Comparison of ENCODE assay signal across 8 cellular contexts in genomic region chr2:213148572-213149331, GRCh38. TPM values are rescaled to one million over a fixed set of nuclear protein-coding genes. Genes with fewer than 3 reads are reported as not detected.
DNase-seq lines count a peak whose midpoint lies in the region; ATAC-seq and TF ChIP-seq lines count a peak whose summit lies in the region.

No MANE protein-coding gene starts in this region.

- no peak overlapping the region for H2AK5ac ChIP-seq in mesenchymal stem cell (ENCODE audit: low read length, severe bottlenecking)

- H3K23ac ChIP-seq in mesenchymal stem cell (ENCODE audit: low read length in 2 of 2), result no peak overlapping the region

- no peak overlapping the region for H2BK12ac ChIP-seq in mesenchymal stem cell (ENCODE audit: low read length in 2 of 2)

- no peak overlapping the region for H2BK15ac ChIP-seq in mesenchymal stem cell (ENCODE audit: low read depth, poor library complexity, severe bottlenecking)

- DNase-seq in A673 (ENCODE audit: low spot score) (peak; percentile 30), mesenchymal stem cell (no peak), G401 (ENCODE audit: low spot score) (no peak), left lobe of liver (ENCODE audit: low spot score) (no peak), NCI-H2196 (lab: John Stamatoyannopoulos, UW; ENCODE audit: unreplicated experiment) (no peak)
- no peak for DNase-seq in activated naive CD8-positive, alpha-beta T cell treated with anti-CD3 and anti-CD28 coated beads, Interleukin-2, amount 10 ng/mL, durations not matched to agents 7 days and 5 days
- no peak for DNase-seq in stimulated activated CD4-positive, alpha-beta T cell treated with anti-CD3 and anti-CD28 coated beads, Interleukin-4, amount 100 ng/mL, for 24 hours

- H3K27me3 ChIP-seq in A673 (replicated peaks; ENCODE audit: insufficient read depth, low read depth, low read length, poor library complexity) (no peaks in the 10 kb centered on the region), mesenchymal stem cell (ENCODE audit: control insufficient read depth in 1 of 2, insufficient read depth in 1 of 2, low read length in 2 of 2) (no peaks in the 10 kb centered on the region)

- no peak overlapping the region for H2BK5ac ChIP-seq in mesenchymal stem cell (ENCODE audit: low read depth, low read length, poor library complexity, severe bottlenecking)

- H4K91ac ChIP-seq in mesenchymal stem cell (ENCODE audit: low read length), result no peak overlapping the region

- peaks cover 43% of the 10 kb centered on the region for H3K4me1 Mint-ChIP-seq in activated naive CD8-positive, alpha-beta T cell treated with anti-CD3 and anti-CD28 coated beads, Interleukin-2, amount 10 ng/mL, durations not matched to agents 7 days and 5 days

- POLR2A ChIA-PET in A673 (lab: Charles Lee; ENCODE audit: low non-redundant PET), result no interaction called here
- POLR2A ChIA-PET in activated naive CD8-positive, alpha-beta T cell treated with anti-CD3 and anti-CD28 coated beads, Interleukin-2, amount 10 ng/mL, durations not matched to agents 7 days and 5 days (lab: Charles Lee), result interaction anchor here (0.8 to 2.2 kb wide), 4 partner anchors 13 to 418 kb away, joined by 3 to 6 read pairs (median 4); no protein-coding TSS in a partner anchor

- H3K14ac ChIP-seq in mesenchymal stem cell (ENCODE audit: low read length in 2 of 2), result no peak overlapping the region

- H3K4me3 ChIP-seq in A673 (ENCODE audit: low read depth, low read length, poor library complexity, severe bottlenecking) (peak overlapping the region; percentile 75), mesenchymal stem cell (ENCODE audit: insufficient read depth in 1 of 2, low read depth in 1 of 2, low read length in 2 of 2) (peak overlapping the region in 1 of 2 experiments; percentile 89)

- in situ Hi-C loops in G401 (cut with HindIII; ENCODE audit: low sequenced_read_pairs), result no loop called here

- H3K4me1 ChIP-seq in A673 (ENCODE audit: insufficient read depth, low read length, poor library complexity, severe bottlenecking), result peaks cover 23% of the 10 kb centered on the region
- no peaks in the 10 kb centered on the region for H3K4me1 ChIP-seq in mesenchymal stem cell (ENCODE audit: control insufficient read depth, insufficient read depth, low read depth, low read length)

- H3K4me2 ChIP-seq in mesenchymal stem cell (ENCODE audit: low read length, poor library complexity, severe bottlenecking), result no peak overlapping the region

- no peaks in the 10 kb centered on the region for H3K9me3 ChIP-seq in A673 (ENCODE audit: low read depth, low read length, poor library complexity, severe bottlenecking)
- no peaks in the 10 kb centered on the region for H3K9me3 ChIP-seq in mesenchymal stem cell (ENCODE audit: control insufficient read depth, low read length)

- CTCF ChIA-PET in A673 (lab: Charles Lee), result no interaction called here

- H4K8ac ChIP-seq in mesenchymal stem cell (ENCODE audit: low read length), result no peak overlapping the region

- H3K4ac ChIP-seq in mesenchymal stem cell (ENCODE audit: low read depth in 1 of 2, low read length in 2 of 2), result no peak overlapping the region

- H3K9me3 Mint-ChIP-seq in activated naive CD8-positive, alpha-beta T cell treated with anti-CD3 and anti-CD28 coated beads, Interleukin-2, amount 10 ng/mL, durations not matched to agents 7 days and 5 days, result no peaks in the 10 kb centered on the region

- intact Hi-C loops in A673 (cut with micrococcal nuclease; ENCODE audit: unreplicated experiment), result no loop called here

- peaks cover 1% of the 10 kb centered on the region for H3K36me3 Mint-ChIP-seq in activated naive CD8-positive, alpha-beta T cell treated with anti-CD3 and anti-CD28 coated beads, Interleukin-2, amount 10 ng/mL, durations not matched to agents 7 days and 5 days

- no peak overlapping the region for H2AFZ ChIP-seq in mesenchymal stem cell (ENCODE audit: low read depth, low read length)

- 78% methylated on average over 2 of the region's 2 CpGs for WGBS in mesenchymal stem cell

- H3K27ac ChIP-seq in A673 (ENCODE audit: low read depth, low read length, poor library complexity, severe bottlenecking) (peak overlapping the region; percentile 80), mesenchymal stem cell (ENCODE audit: low read length, poor library complexity, severe bottlenecking) (no peak overlapping the region)

- BruUV-seq in A673 (replicated peaks; lab: Mats Ljungman, UMichigan), result no TSS peak

- peak overlapping the region; percentile 96 for H3K4me3 Mint-ChIP-seq in activated naive CD8-positive, alpha-beta T cell treated with anti-CD3 and anti-CD28 coated beads, Interleukin-2, amount 10 ng/mL, durations not matched to agents 7 days and 5 days

- no peak overlapping the region for H3K18ac ChIP-seq in mesenchymal stem cell (ENCODE audit: low read depth in 1 of 2, low read length in 2 of 2)

- ATAC-seq in GM19463 (IDR thresholded peaks at IDR 0.05; ENCODE audit: unreplicated experiment) (peak; percentile 9), left lobe of liver (no peak)
- no peak for ATAC-seq in activated naive CD8-positive, alpha-beta T cell treated with anti-CD3 and anti-CD28 coated beads, Interleukin-2, amount 10 ng/mL, durations not matched to agents 7 days and 5 days (ENCODE audit: low read depth)

- H3K27ac Mint-ChIP-seq in activated naive CD8-positive, alpha-beta T cell treated with anti-CD3 and anti-CD28 coated beads, Interleukin-2, amount 10 ng/mL, durations not matched to agents 7 days and 5 days, result peak overlapping the region; percentile 78

- H3K79me1 ChIP-seq in mesenchymal stem cell (replicated peaks; ENCODE audit: low read length, poor library complexity, severe bottlenecking), result peaks cover 2% of the 10 kb centered on the region

- H3K9ac ChIP-seq in mesenchymal stem cell (ENCODE audit: low read length), result peak overlapping the region; percentile 86

- H3K27me3 Mint-ChIP-seq in activated naive CD8-positive, alpha-beta T cell treated with anti-CD3 and anti-CD28 coated beads, Interleukin-2, amount 10 ng/mL, durations not matched to agents 7 days and 5 days, result peaks cover 36% of the 10 kb centered on the region

- H3K36me3 ChIP-seq in A673 (ENCODE audit: insufficient read depth, low read length, poor library complexity, severe bottlenecking), result peaks cover 12% of the 10 kb centered on the region
- no peaks in the 10 kb centered on the region for H3K36me3 ChIP-seq in mesenchymal stem cell (ENCODE audit: control insufficient read depth in 1 of 2, insufficient read depth in 2 of 2, low read depth in 1 of 2, low read length in 2 of 2)

- peak; percentile 16; the same call in 1 of the 2 replicates for TF ChIP-seq CTCF in A673 (conservative IDR thresholded peaks at IDR 0.05; ENCODE audit: low read depth, low read length)

- no peak overlapping the region for H2BK120ac ChIP-seq in mesenchymal stem cell (ENCODE audit: low read depth, low read length)

RNA-seq across cellular contexts. Expression of gene IKZF2, which starts 2.7 kb away (rescaled TPM):
- 68.6 and 69.5 TPM in 2 replicates for total RNA-seq in A673 (2021)
- 10 to 100 TPM; 18.7 to 20.6 TPM for total RNA-seq in activated naive CD8-positive, alpha-beta T cell treated with anti-CD3 and anti-CD28 coated beads, Interleukin-2, amount 10 ng/mL, durations not matched to agents 7 days and 5 days
- 0.61 TPM for polyA plus RNA-seq in mesenchymal stem cell (2013, experiment 1 of 2)
- polyA plus RNA-seq in mesenchymal stem cell (2013, experiment 2 of 2), result 0.63 TPM
- 0.80 TPM in 1 of 2 replicates, not detected in the other for total RNA-seq in G401 (2014; rRNA removed; shearing (Covaris generic))
- 1.8 TPM for total RNA-seq in left lobe of liver
